Comparison of ENCODE assay signal across 1 cellular context in the genomic region with DNA sequence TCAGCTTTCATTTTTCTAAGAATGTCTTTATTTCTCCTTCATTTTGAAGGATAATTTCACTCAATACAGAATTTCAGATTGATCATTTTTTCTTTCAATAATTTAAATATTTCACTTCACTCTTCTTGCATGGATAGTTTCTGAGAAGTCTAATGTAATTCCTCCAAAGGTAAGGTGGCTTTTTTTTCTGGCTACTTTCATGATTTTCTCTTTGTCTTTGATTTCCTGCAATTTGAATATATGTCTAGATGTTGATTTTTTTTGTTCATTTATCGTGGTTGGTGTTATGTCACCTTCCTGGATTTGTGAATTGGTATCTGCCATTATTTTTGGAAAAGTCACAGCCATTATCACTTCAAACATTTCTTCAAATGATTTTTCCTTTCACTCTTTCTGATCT.
TF ChIP-seq lines count a peak whose summit lies in the region.

No MANE protein-coding gene starts in this region.

TF ChIP-seq in K562, 482 proteins besides CTCF, POLR2A, EP300 and RAD21 (continued from another document):
- no peak for TF ChIP-seq SFPQ (IDR thresholded peaks at IDR 0.05; ENCODE audit: low read depth, low read length)
- peak in 1 of 2 experiments; percentile 36; a peak in 1 of 3 replicates for TF ChIP-seq CBX3 (IDR thresholded peaks at IDR 0.05; ENCODE audit: borderline replicate concordance in 1 of 2, low read length in 2 of 2)
- TF ChIP-seq ESRRB (CRISPR knock-in tag; IDR thresholded peaks at IDR 0.05; ENCODE audit: borderline replicate concordance): no peak
- TF ChIP-seq ATF2 (CRISPR knock-in tag; IDR thresholded peaks at IDR 0.05): no peak
- no peak for TF ChIP-seq EZH2 (IDR thresholded peaks at IDR 0.05; ENCODE audit: borderline replicate concordance, low read depth, low read length)
- TF ChIP-seq BRD9 (IDR thresholded peaks at IDR 0.05; ENCODE audit: low read depth, partially characterized antibody): no peak
